Comparison of ENCODE assay signal across 15 cellular contexts in genomic region chr4:169397762-169398161, GRCh38.
DNase-seq lines count a peak whose midpoint lies in the region; ATAC-seq lines count a peak whose summit lies in the region.
"Had no signal": no experiment of that assay in that cellular context is flagged by ENCODE, and none has a peak within 500 bp of the region (broad histone marks: within the 10 kb centered on the region; RNA-seq: fewer than 3 reads in every experiment).

No MANE protein-coding gene starts in this region.

- no peaks in the 10 kb centered on the region for H3K27me3 ChIP-seq in SJSA1 (replicated peaks)
- H3K27me3 ChIP-seq: neutrophil had no signal

- H3K27ac ChIP-seq in SJSA1 (peak overlapping the region; percentile 45), skin epidermis (peak overlapping the region in 14 of 21 experiments; percentile 0 to 80 (median 50))
- H3K27ac ChIP-seq: neutrophil had no signal

- ATAC-seq in esophagus mucosa (peak; percentile 51), HG02571 (IDR thresholded peaks at IDR 0.05; ENCODE audit: unreplicated experiment) (no peak), HG02870 (IDR thresholded peaks at IDR 0.05; ENCODE audit: unreplicated experiment) (no peak)
- ATAC-seq: activated T-helper 17 cell treated with anti-CD3 and anti-CD28 coated beads, Interleukin-2, amount 50 U/mL, for 72 hours had no signal

- DNase-seq in NCI-H748 (lab: John Stamatoyannopoulos, UW; ENCODE audit: unreplicated experiment) (peak; percentile 31), NCI-H748 treated with DMSO at 0.1 percent for 48 hours (lab: John Stamatoyannopoulos, UW) (no peak), SJSA1 (ENCODE audit: low read depth in 1 of 2, low spot score in 2 of 2) (no peak), AML-193 (lab: John Stamatoyannopoulos, UW) (no peak)
- DNase-seq: activated CD4-positive, alpha-beta T cell treated with anti-CD3 and anti-CD28 coated beads, Interleukin-2, amount 50 U/mL, for 1 hour; central memory CD4-positive, alpha-beta T cell; MM.1S; NK-92 treated with Interleukin-12 subunit alpha and Interleukin-12 subunit beta, amount 100 ng/mL, for 24 hours; stimulated activated CD8-positive, alpha-beta memory T cell treated with anti-CD3 and anti-CD28 coated beads, Interleukin-4, amount 100 ng/mL, for 48 hours had no signal

- no peaks in the 10 kb centered on the region for H3K36me3 ChIP-seq in SJSA1
- H3K36me3 ChIP-seq: neutrophil had no signal

- no peak overlapping the region for H3K4me3 ChIP-seq in SJSA1
- H3K4me3 ChIP-seq in skin epidermis = no peak overlapping the region

- H3K9me3 ChIP-seq in SJSA1 (replicated peaks) = no peaks in the 10 kb centered on the region
- H3K9me3 ChIP-seq: neutrophil had no signal

- peaks cover 16% of the 10 kb centered on the region for H3K4me1 ChIP-seq in SJSA1 (replicated peaks)
